ENCODE assay signal across 12 cellular contexts in genomic region chr2:159064446-159065301, GRCh38.
DNase-seq lines count a peak whose midpoint lies in the region; ATAC-seq, FAIRE-seq and TF ChIP-seq lines count a peak whose summit lies in the region.
"Had no signal": no experiment of that assay in that cellular context is flagged by ENCODE, and none has a peak within 500 bp of the region (broad histone marks: within the 10 kb centered on the region; RNA-seq: fewer than 3 reads in every experiment).

No MANE protein-coding gene starts in this region.

- no peaks in the 10 kb centered on the region for H3K79me2 ChIP-seq in Loucy (ENCODE audit: insufficient read depth, low read length)
- H3K79me2 ChIP-seq in H1 (ENCODE audit: control insufficient read depth in 1 of 2, insufficient read depth in 2 of 2, low read length in 2 of 2), result no peaks in the 10 kb centered on the region
- no peaks in the 10 kb centered on the region for H3K79me2 ChIP-seq in mesendoderm (ENCODE audit: control insufficient read depth, insufficient read depth, low read length)

- H4K20me1 ChIP-seq in Loucy (ENCODE audit: insufficient read depth, low read length, poor library complexity, severe bottlenecking) (no peaks in the 10 kb centered on the region), H1 (replicated peaks in 1 of 2; ENCODE audit: control insufficient read depth in 1 of 2, insufficient read depth in 2 of 2, low read length in 2 of 2) (no peaks in the 10 kb centered on the region)

- H3K27ac Mint-ChIP-seq in stimulated activated effector memory CD8-positive, alpha-beta T cell treated with anti-CD3 and anti-CD28 coated beads, Interleukin-12 subunit alpha, Interleukin-12 subunit beta, amount 100 ng/mL, for 72 hours, result no peak overlapping the region
- H3K27ac Mint-ChIP-seq in stimulated activated naive CD8-positive, alpha-beta T cell treated with anti-CD3 and anti-CD28 coated beads, Interleukin-15, amount 100 ng/mL, for 72 hours, result no peak overlapping the region
- H3K27ac Mint-ChIP-seq: CD4-positive, CD25-positive, alpha-beta regulatory T cell had no signal

- no peaks in the 10 kb centered on the region for H3K27me3 Mint-ChIP-seq in stimulated activated naive CD8-positive, alpha-beta T cell treated with anti-CD3 and anti-CD28 coated beads, Interleukin-15, amount 100 ng/mL, for 72 hours

- H3K79me1 ChIP-seq in H1 (ENCODE audit: low read depth, low read length) (no peaks in the 10 kb centered on the region), mesendoderm (ENCODE audit: low read length) (no peaks in the 10 kb centered on the region)

- H3K4me1 ChIP-seq in Loucy (ENCODE audit: insufficient read depth, low read length, poor library complexity, severe bottlenecking), result peaks cover 6% of the 10 kb centered on the region
- H3K4me1 ChIP-seq in H1 (replicated peaks in 1 of 4; ENCODE audit: control insufficient read depth in 3 of 4, insufficient read depth in 4 of 4, low read length in 3 of 4), result peaks cover 8 to 13% (median 11%) of the 10 kb centered on the region in 4 experiments; a peak in 6 of 7 replicates
- H3K4me1 ChIP-seq in mesendoderm (ENCODE audit: control insufficient read depth, low read depth, low read length), result peaks cover 8% of the 10 kb centered on the region

- H2AFZ ChIP-seq in Loucy (ENCODE audit: low read length), result peak overlapping the region; percentile 86
- peak overlapping the region; percentile 14; the same call in 1 of the 2 replicates for H2AFZ ChIP-seq in H1 (ENCODE audit: low read length)

- ATAC-seq in stimulated activated effector memory CD8-positive, alpha-beta T cell treated with anti-CD3 and anti-CD28 coated beads, Interleukin-12 subunit alpha, Interleukin-12 subunit beta, amount 100 ng/mL, for 72 hours, result no peak
- ATAC-seq in GM21723 (IDR thresholded peaks at IDR 0.05; ENCODE audit: unreplicated experiment), result no peak
- no peak for ATAC-seq in GM21529 (IDR thresholded peaks at IDR 0.05; ENCODE audit: unreplicated experiment)
- no peak for ATAC-seq in stimulated activated naive CD8-positive, alpha-beta T cell treated with anti-CD3 and anti-CD28 coated beads, Interleukin-15, amount 100 ng/mL, for 72 hours
- ATAC-seq: naive thymus-derived CD8-positive, alpha-beta T cell had no signal

- no peak for TF ChIP-seq RAD21 in H1 (IDR thresholded peaks at IDR 0.05 in 1 of 2, conservative IDR thresholded peaks at IDR 0.05 in 1 of 2; ENCODE audit: low read depth in 2 of 2, low read length in 2 of 2)

- H2BK15ac ChIP-seq in H1 (ENCODE audit: low read length) (no peak overlapping the region), mesendoderm (replicated peaks; ENCODE audit: low read depth) (no peak overlapping the region)

- H3K14ac ChIP-seq in H1 (ENCODE audit: insufficient read length), result no peak overlapping the region

- 0 out of 2 replicates have a peak overlapping the region, but pooled peaks have one; percentile 48 for H3K18ac ChIP-seq in H1 (ENCODE audit: extremely low read depth, low read length)
- H3K18ac ChIP-seq in mesendoderm (ENCODE audit: low read length), result peak overlapping the region; percentile 3

- no peak overlapping the region for H2BK12ac ChIP-seq in H1 (ENCODE audit: low read depth, low read length)

- POLR2A ChIA-PET in H1 (lab: Charles Lee; ENCODE audit: partially characterized antibody), result interaction anchor here (0.7 to 1.5 kb wide), 4 partner anchors 9 to 68 kb away, joined by 3 to 5 read pairs (median 4); no protein-coding TSS in a partner anchor

- no peak overlapping the region for H4K91ac ChIP-seq in H1 (replicated peaks; ENCODE audit: insufficient read length, low read length)

- WGBS in H1 (ENCODE audit: extremely low coverage in 1 of 2, insufficient coverage in 1 of 2, insufficient read length in 1 of 2, insufficient replicate concordance in 2 of 2, low coverage in 1 of 2, low lambda C conversion rate in 2 of 2, missing lambda C conversion rate in 1 of 2), 2 experiments, result 30% methylated on average over 4 of the region's 5 CpGs; no CpG with 5 or more reads in 1 of the 2 experiments
- no CpG with 5 or more reads among the region's 5 CpGs for WGBS in mesendoderm (ENCODE audit: extremely low coverage, insufficient coverage, low lambda C conversion rate)

- H2BK20ac ChIP-seq in H1 (ENCODE audit: low read length), result peak overlapping the region; percentile 91

- H4K8ac ChIP-seq in H1 (ENCODE audit: extremely low read depth, insufficient read depth, low read length), result no peak overlapping the region
- H4K8ac ChIP-seq in mesendoderm (ENCODE audit: low read depth, low read length), result no peak overlapping the region

- H3K23me2 ChIP-seq in H1 (ENCODE audit: low read depth, low read length), result no peaks in the 10 kb centered on the region

- no peak for TF ChIP-seq POLR2A in H1 (IDR thresholded peaks at IDR 0.05; ENCODE audit: control extremely low read depth in 1 of 2, low read depth in 2 of 2, low read length in 2 of 2)

- H3K4ac ChIP-seq in H1 (replicated peaks; ENCODE audit: insufficient read length, low read depth, low read length), result no peak overlapping the region
- H3K4ac ChIP-seq in mesendoderm (ENCODE audit: low read depth, low read length), result no peak overlapping the region

- H3F3A ChIP-seq in Loucy (ENCODE audit: low read depth), result no peaks in the 10 kb centered on the region

- no peak overlapping the region for H3K56ac ChIP-seq in H1 (replicated peaks; ENCODE audit: insufficient read length, low read depth, low read length)
- peak overlapping the region; percentile 76 for H3K56ac ChIP-seq in mesendoderm (ENCODE audit: low read length)

- CTCF ChIA-PET in H1 (lab: Charles Lee; ENCODE audit: partially characterized antibody), result interaction anchor here (0.8 to 3.5 kb wide), 5 partner anchors 9 to 54 kb away, joined by 3 to 17 read pairs (median 4); no protein-coding TSS in a partner anchor

- H4K5ac ChIP-seq in H1 (ENCODE audit: insufficient read length, low read depth, low read length), result no peak overlapping the region
- H4K5ac ChIP-seq in mesendoderm (ENCODE audit: low read length), result no peak overlapping the region

- TF ChIP-seq EP300 in H1 (IDR thresholded peaks at IDR 0.05; ENCODE audit: borderline replicate concordance in 1 of 2, low read depth in 2 of 2, low read length in 2 of 2), result no peak

- no peaks in the 10 kb centered on the region for H3K36me3 ChIP-seq in Loucy (ENCODE audit: insufficient read depth, low read length)
- H3K36me3 ChIP-seq in H1 (ENCODE audit: control insufficient read depth in 2 of 4, insufficient read depth in 4 of 4, low read length in 3 of 4), result no peaks in the 10 kb centered on the region
- no peaks in the 10 kb centered on the region for H3K36me3 ChIP-seq in mesendoderm (ENCODE audit: control insufficient read depth, insufficient read depth, low read length)

- H2BK5ac ChIP-seq in H1 (ENCODE audit: low read depth, low read length), result 0 out of 2 replicates have a peak overlapping the region, but pooled peaks have one; percentile 53
- H2BK5ac ChIP-seq in mesendoderm (ENCODE audit: low read length), result peak overlapping the region; percentile 3

- no peak overlapping the region for H2BK120ac ChIP-seq in H1 (replicated peaks; ENCODE audit: low read depth, low read length)
- no peak overlapping the region for H2BK120ac ChIP-seq in mesendoderm (ENCODE audit: low read depth, low read length)

- FAIRE-seq in H1 (lab: Jason Lieb, UNC), result peak; percentile 7

- H3K4me3 ChIP-seq in Loucy (ENCODE audit: low read length, poor library complexity, severe bottlenecking) (peak overlapping the region; percentile 10), H1 (ENCODE audit: extremely low read depth in 1 of 4, insufficient read depth in 2 of 4, low read depth in 3 of 4, low read length in 4 of 4) (peak overlapping the region in 3 of 4 experiments; percentile 5 to 34 (median 12); a peak in 3 of 8 replicates), mesendoderm (ENCODE audit: low read length) (no peak overlapping the region)

- H3K9me2 ChIP-seq in Loucy (replicated peaks; ENCODE audit: low read depth, low read length), result no peaks in the 10 kb centered on the region

- H3K23ac ChIP-seq in H1 (ENCODE audit: insufficient read length) (no peak overlapping the region), mesendoderm (ENCODE audit: low read length) (no peak overlapping the region)

- H3K4me2 ChIP-seq in Loucy (ENCODE audit: low read depth, low read length, poor library complexity, severe bottlenecking), result peak overlapping the region; percentile 46
- H3K4me2 ChIP-seq in H1 (ENCODE audit: insufficient read depth in 1 of 2, low read depth in 2 of 2, low read length in 2 of 2), result peak overlapping the region; percentile 61 to 65
- H3K4me2 ChIP-seq in mesendoderm (ENCODE audit: low read length), result no peak overlapping the region

- peak overlapping the region; percentile 72; the same call in 1 of the 2 replicates for H2AK5ac ChIP-seq in H1 (ENCODE audit: low read depth, low read length)
- no peak overlapping the region for H2AK5ac ChIP-seq in mesendoderm (ENCODE audit: low read length)

- no peak overlapping the region for H3K4me3 Mint-ChIP-seq in stimulated activated effector memory CD8-positive, alpha-beta T cell treated with anti-CD3 and anti-CD28 coated beads, Interleukin-12 subunit alpha, Interleukin-12 subunit beta, amount 100 ng/mL, for 72 hours
- no peak overlapping the region for H3K4me3 Mint-ChIP-seq in stimulated activated naive CD8-positive, alpha-beta T cell treated with anti-CD3 and anti-CD28 coated beads, Interleukin-15, amount 100 ng/mL, for 72 hours
- H3K4me3 Mint-ChIP-seq: CD4-positive, CD25-positive, alpha-beta regulatory T cell; naive thymus-derived CD8-positive, alpha-beta T cell had no signal

- no peaks in the 10 kb centered on the region for H3K36me3 Mint-ChIP-seq in stimulated activated effector memory CD8-positive, alpha-beta T cell treated with anti-CD3 and anti-CD28 coated beads, Interleukin-12 subunit alpha, Interleukin-12 subunit beta, amount 100 ng/mL, for 72 hours
- H3K36me3 Mint-ChIP-seq: CD4-positive, CD25-positive, alpha-beta regulatory T cell; naive thymus-derived CD8-positive, alpha-beta T cell had no signal

- H3K9me3 ChIP-seq in Loucy (ENCODE audit: insufficient read depth, low read depth, low read length) (no peaks in the 10 kb centered on the region), H1 (ENCODE audit: insufficient read depth in 2 of 2, low read depth in 1 of 2, low read length in 1 of 2) (no peaks in the 10 kb centered on the region)

- peak overlapping the region; percentile 95 for H3K27ac ChIP-seq in C4-2B
- no peak overlapping the region for H3K27ac ChIP-seq in H1 (ENCODE audit: low read depth, low read length)
- peak overlapping the region; percentile 73 for H3K27ac ChIP-seq in mesendoderm (ENCODE audit: low read depth, low read length)

- H3K27me3 ChIP-seq in Loucy (ENCODE audit: insufficient read depth, low read length, poor library complexity, severe bottlenecking) (no peaks in the 10 kb centered on the region), H1 (replicated peaks in 1 of 4; ENCODE audit: control insufficient read depth in 3 of 4, extremely low read depth in 1 of 4, insufficient read depth in 3 of 4, low read length in 3 of 4) (no peaks in the 10 kb centered on the region; a peak in 2 of 7 replicates), mesendoderm (ENCODE audit: insufficient read depth, low read length, poor library complexity) (no peaks in the 10 kb centered on the region)

- no peak for DNase-seq in H1 (ENCODE audit: low read depth in 1 of 2, low spot score in 2 of 2)
- DNase-seq in mesendoderm, result peak; percentile 75
- DNase-seq in stimulated activated effector memory CD8-positive, alpha-beta T cell treated with anti-CD3 and anti-CD28 coated beads, Interleukin-12 subunit alpha, Interleukin-12 subunit beta, amount 100 ng/mL, for 72 hours (ENCODE audit: low spot score in 2 of 2), result no peak
- DNase-seq in stimulated activated naive CD8-positive, alpha-beta T cell treated with anti-CD3 and anti-CD28 coated beads, Interleukin-15, amount 100 ng/mL, for 72 hours, result no peak
- DNase-seq: activated CD8-positive, alpha-beta memory T cell treated with anti-CD3 and anti-CD28 coated beads for 24 hours; CD4-positive, CD25-positive, alpha-beta regulatory T cell; naive thymus-derived CD8-positive, alpha-beta T cell; NK-92 treated with Interleukin-12 subunit alpha and Interleukin-12 subunit beta, amount 100 ng/mL, for 24 hours had no signal

- H3K9ac ChIP-seq in Loucy (ENCODE audit: low read depth, low read length, poor library complexity, severe bottlenecking) (peak overlapping the region; percentile 29), H1 (replicated peaks in 1 of 4; ENCODE audit: extremely low read depth in 1 of 4, low read depth in 3 of 4, low read length in 3 of 4) (no peak overlapping the region), mesendoderm (ENCODE audit: low read length) (no peak overlapping the region)

- TF ChIP-seq CTCF in C4-2B (conservative IDR thresholded peaks at IDR 0.05), result no peak
- TF ChIP-seq CTCF in Loucy (conservative IDR thresholded peaks at IDR 0.05; ENCODE audit: low read length), result no peak
- no peak for TF ChIP-seq CTCF in H1 (IDR thresholded peaks at IDR 0.05; ENCODE audit: control extremely low read depth in 1 of 3, insufficient read depth in 1 of 3, low read depth in 1 of 3, low read length in 3 of 3)

- no peaks in the 10 kb centered on the region for H3K9me3 Mint-ChIP-seq in stimulated activated effector memory CD8-positive, alpha-beta T cell treated with anti-CD3 and anti-CD28 coated beads, Interleukin-12 subunit alpha, Interleukin-12 subunit beta, amount 100 ng/mL, for 72 hours
- H3K9me3 Mint-ChIP-seq in stimulated activated naive CD8-positive, alpha-beta T cell treated with anti-CD3 and anti-CD28 coated beads, Interleukin-15, amount 100 ng/mL, for 72 hours, result no peaks in the 10 kb centered on the region
- H3K9me3 Mint-ChIP-seq: naive thymus-derived CD8-positive, alpha-beta T cell had no signal

- no peaks in the 10 kb centered on the region for H3K4me1 Mint-ChIP-seq in stimulated activated effector memory CD8-positive, alpha-beta T cell treated with anti-CD3 and anti-CD28 coated beads, Interleukin-12 subunit alpha, Interleukin-12 subunit beta, amount 100 ng/mL, for 72 hours
- no peaks in the 10 kb centered on the region for H3K4me1 Mint-ChIP-seq in stimulated activated naive CD8-positive, alpha-beta T cell treated with anti-CD3 and anti-CD28 coated beads, Interleukin-15, amount 100 ng/mL, for 72 hours
- H3K4me1 Mint-ChIP-seq: CD4-positive, CD25-positive, alpha-beta regulatory T cell; naive thymus-derived CD8-positive, alpha-beta T cell had no signal
